In genomic region chr2:176126929-176127768, GRCh38 we compare ENCODE assay signal across 9 cellular contexts. TPM values are rescaled to one million over a fixed set of nuclear protein-coding genes. Genes with fewer than 3 reads are reported as not detected.
DNase-seq lines count a peak whose midpoint lies in the region; ATAC-seq and TF ChIP-seq lines count a peak whose summit lies in the region.
"Had no signal": no experiment of that assay in that cellular context is flagged by ENCODE, and none has a peak within 500 bp of the region (broad histone marks: within the 10 kb centered on the region; RNA-seq: fewer than 3 reads in every experiment).

No MANE protein-coding gene starts in this region.

- no peaks in the 10 kb centered on the region for H4K20me1 ChIP-seq in H9 (ENCODE audit: control insufficient read depth, insufficient read depth, insufficient read length)
- H4K20me1 ChIP-seq in PC-9 (ENCODE audit: insufficient read depth): no peaks in the 10 kb centered on the region

- TF ChIP-seq CTCF in H9 (conservative IDR thresholded peaks at IDR 0.05) (peak; percentile 92), PC-9 (conservative IDR thresholded peaks at IDR 0.05) (peak; percentile 100), fibroblast of villous mesenchyme (IDR thresholded peaks at IDR 0.05; ENCODE audit: insufficient read depth, low read depth, low read length) (peak; percentile 77), progenitor cell of endocrine pancreas (IDR thresholded peaks at IDR 0.05; ENCODE audit: unreplicated experiment) (peak; percentile 96)

- H2BK15ac ChIP-seq in H9 (ENCODE audit: low read depth, low read length): no peak overlapping the region

- no peak overlapping the region for H4K8ac ChIP-seq in H9 (replicated peaks; ENCODE audit: insufficient read length, low read depth, low read length)

- H3K9ac ChIP-seq in H9 (ENCODE audit: extremely low read depth, insufficient read length, low read length): no peak overlapping the region

- CTCF ChIA-PET in PC-9 (lab: Charles Lee): interaction anchor here (0.6 to 2.9 kb wide), 9 partner anchors 328 to 1118 kb away, joined by 3 to 15 read pairs (median 12); no protein-coding TSS in a partner anchor

- H3K27ac ChIP-seq in H9 (ENCODE audit: insufficient read length, low read depth, low read length) (no peak overlapping the region), PC-9 (no peak overlapping the region)

- no peaks in the 10 kb centered on the region for H3K23me2 ChIP-seq in H9 (ENCODE audit: insufficient read length, low read depth, low read length, poor library complexity, severe bottlenecking)

- DNase-seq in AG08395 (ENCODE audit: low spot score) (peak; percentile 56), H9 (peak; percentile 31), PC-9 (peak; percentile 43 to 67), fibroblast of villous mesenchyme (ENCODE audit: low read depth) (peak; percentile 81), progenitor cell of endocrine pancreas (ENCODE audit: low spot score, unreplicated experiment) (no peak), germinal center (ENCODE audit: low spot score) (no peak)
- peak; percentile 24 for DNase-seq in activated T-helper 1 cell treated with anti-CD3 and anti-CD28 coated beads, Interleukin-12 subunit alpha, Interleukin-12 subunit beta, Interleukin-2, Interleukin-4 antibody, amounts not matched to agents 30 ng/mL and 10 ng/mL and 1 ng/mL, durations not matched to agents 14 hours and 24 hours and 36 hours (ENCODE audit: low spot score)

- no peak overlapping the region for H2BK12ac ChIP-seq in H9 (ENCODE audit: insufficient read length, low read depth, low read length)

- H4K5ac ChIP-seq in H9 (ENCODE audit: insufficient read length, low read depth, low read length): no peak overlapping the region

- intact Hi-C loops in PC-9 (cut with micrococcal nuclease; ENCODE audit: unreplicated experiment): loop anchor here (1.0 to 5.0 kb wide), 8 partner anchors 328 to 1205 kb away; no protein-coding TSS in a partner anchor
- intact Hi-C loops in activated T-helper 1 cell treated with anti-CD3 and anti-CD28 coated beads, Interleukin-12 subunit alpha, Interleukin-12 subunit beta, Interleukin-2, Interleukin-4 antibody, amounts not matched to agents 30 ng/mL and 10 ng/mL and 1 ng/mL, durations not matched to agents 14 hours and 24 hours and 36 hours (cut with micrococcal nuclease): loop anchor here (1.0 to 5.0 kb wide), 6 partner anchors 328 to 1020 kb away; no protein-coding TSS in a partner anchor

- no CpG with 5 or more reads among the region's 13 CpGs for WGBS in H9 (ENCODE audit: extremely low coverage, insufficient read length, low lambda C conversion rate)

- no peaks in the 10 kb centered on the region; a peak in 2 of 7 replicates for H3K36me3 Mint-ChIP-seq in H9 (ENCODE audit: insufficient read depth in 1 of 3, low read depth in 3 of 3)
- no peaks in the 10 kb centered on the region for H3K36me3 Mint-ChIP-seq in activated T-helper 1 cell treated with anti-CD3 and anti-CD28 coated beads, Interleukin-12 subunit alpha, Interleukin-12 subunit beta, Interleukin-2, Interleukin-4 antibody, amounts not matched to agents 30 ng/mL and 10 ng/mL and 1 ng/mL, durations not matched to agents 14 hours and 24 hours and 36 hours (ENCODE audit: low read depth)
- no peaks in the 10 kb centered on the region for H3K36me3 Mint-ChIP-seq in progenitor cell of endocrine pancreas (ENCODE audit: insufficient read depth)

- no peaks in the 10 kb centered on the region for H3K9me2 ChIP-seq in PC-9 (ENCODE audit: insufficient read depth)

- no peak overlapping the region for H3K4ac ChIP-seq in H9 (ENCODE audit: low read depth, low read length)

- H2AFZ ChIP-seq in H9 (ENCODE audit: low read length) (no peak overlapping the region), PC-9 (no peak overlapping the region)

- H3K18ac ChIP-seq in H9 (ENCODE audit: insufficient read length, low read depth, low read length): no peak overlapping the region

- no peaks in the 10 kb centered on the region for H3K79me2 ChIP-seq in H9 (ENCODE audit: insufficient read depth, low read length)
- H3K79me2 ChIP-seq in PC-9 (ENCODE audit: low read depth): no peaks in the 10 kb centered on the region

- H3K23ac ChIP-seq in H9 (ENCODE audit: insufficient read length, low read depth, low read length): no peak overlapping the region

- POLR2A ChIA-PET in PC-9 (lab: Charles Lee; ENCODE audit: unreplicated experiment): interaction anchor here (0.7 kb wide), 1 partner anchor 1035 kb away, joined by 3 read pairs; no protein-coding TSS in a partner anchor

- H3K27ac Mint-ChIP-seq in H9: no peak overlapping the region
- H3K27ac Mint-ChIP-seq in activated T-helper 1 cell treated with anti-CD3 and anti-CD28 coated beads, Interleukin-12 subunit alpha, Interleukin-12 subunit beta, Interleukin-2, Interleukin-4 antibody, amounts not matched to agents 30 ng/mL and 10 ng/mL and 1 ng/mL, durations not matched to agents 14 hours and 24 hours and 36 hours: peak overlapping the region; percentile 23
- peak overlapping the region; percentile 24 for H3K27ac Mint-ChIP-seq in progenitor cell of endocrine pancreas

- H3K4me1 ChIP-seq in H9 (ENCODE audit: insufficient read depth, low read length) (no peaks in the 10 kb centered on the region), PC-9 (replicated peaks; ENCODE audit: insufficient read depth) (no peaks in the 10 kb centered on the region)

- H3K9me3 Mint-ChIP-seq in H9 (peaks cover 0 to 13% of the 10 kb centered on the region in 2 experiments; a peak in 4 of 5 replicates), progenitor cell of endocrine pancreas (ENCODE audit: low read depth) (no peaks in the 10 kb centered on the region)
- no peaks in the 10 kb centered on the region for H3K9me3 Mint-ChIP-seq in activated T-helper 1 cell treated with anti-CD3 and anti-CD28 coated beads, Interleukin-12 subunit alpha, Interleukin-12 subunit beta, Interleukin-2, Interleukin-4 antibody, amounts not matched to agents 30 ng/mL and 10 ng/mL and 1 ng/mL, durations not matched to agents 14 hours and 24 hours and 36 hours

- no peak overlapping the region for H2BK5ac ChIP-seq in H9 (ENCODE audit: insufficient read length, low read length)

- H3K36me3 ChIP-seq in PC-9 (ENCODE audit: low read depth): no peaks in the 10 kb centered on the region
- H3K36me3 ChIP-seq: HAP-1 had no signal

- BruUV-seq in PC-9 (replicated peaks; lab: Mats Ljungman, UMichigan): no TSS peak

- no peak overlapping the region for H2AK5ac ChIP-seq in H9 (ENCODE audit: insufficient read length, low read length)

- no peaks in the 10 kb centered on the region for H3K79me1 ChIP-seq in H9 (ENCODE audit: insufficient read depth, low read depth, low read length, poor library complexity, severe bottlenecking)

- peaks cover 12 to 22% of the 10 kb centered on the region in 2 experiments for H3K4me1 Mint-ChIP-seq in H9
- peaks cover 31% of the 10 kb centered on the region for H3K4me1 Mint-ChIP-seq in activated T-helper 1 cell treated with anti-CD3 and anti-CD28 coated beads, Interleukin-12 subunit alpha, Interleukin-12 subunit beta, Interleukin-2, Interleukin-4 antibody, amounts not matched to agents 30 ng/mL and 10 ng/mL and 1 ng/mL, durations not matched to agents 14 hours and 24 hours and 36 hours (ENCODE audit: low read depth)
- no peaks in the 10 kb centered on the region for H3K4me1 Mint-ChIP-seq in progenitor cell of endocrine pancreas (ENCODE audit: low read depth)

- H3F3A ChIP-seq in PC-9 (ENCODE audit: insufficient read depth, low read depth): no peaks in the 10 kb centered on the region

- H3K14ac ChIP-seq in H9 (ENCODE audit: insufficient read depth, low read length): no peak overlapping the region

- no peak overlapping the region for H4K91ac ChIP-seq in H9 (ENCODE audit: insufficient read length, low read depth, low read length)

- H3K27me3 Mint-ChIP-seq in H9 (ENCODE audit: low read depth): peaks cover 97% of the 10 kb centered on the region
- peaks cover 76% of the 10 kb centered on the region for H3K27me3 Mint-ChIP-seq in activated T-helper 1 cell treated with anti-CD3 and anti-CD28 coated beads, Interleukin-12 subunit alpha, Interleukin-12 subunit beta, Interleukin-2, Interleukin-4 antibody, amounts not matched to agents 30 ng/mL and 10 ng/mL and 1 ng/mL, durations not matched to agents 14 hours and 24 hours and 36 hours (ENCODE audit: insufficient read depth)
- H3K27me3 Mint-ChIP-seq in progenitor cell of endocrine pancreas: peaks cover 83% of the 10 kb centered on the region

- no peaks in the 10 kb centered on the region for H3K9me3 ChIP-seq in H9 (ENCODE audit: control insufficient read depth, low read depth, low read length)
- no peaks in the 10 kb centered on the region for H3K9me3 ChIP-seq in PC-9 (ENCODE audit: insufficient read depth, low read depth)
- H3K9me3 ChIP-seq: HAP-1 had no signal

- H3K4me2 ChIP-seq in H9 (ENCODE audit: insufficient read depth, insufficient read length, low read length) (no peak overlapping the region), PC-9 (peak overlapping the region; percentile 34)

- H3K56ac ChIP-seq in H9 (ENCODE audit: insufficient read length, low read depth, low read length): no peak overlapping the region

- no peak overlapping the region for H3K4me3 Mint-ChIP-seq in H9
- H3K4me3 Mint-ChIP-seq in activated T-helper 1 cell treated with anti-CD3 and anti-CD28 coated beads, Interleukin-12 subunit alpha, Interleukin-12 subunit beta, Interleukin-2, Interleukin-4 antibody, amounts not matched to agents 30 ng/mL and 10 ng/mL and 1 ng/mL, durations not matched to agents 14 hours and 24 hours and 36 hours: no peak overlapping the region
- no peak overlapping the region for H3K4me3 Mint-ChIP-seq in progenitor cell of endocrine pancreas (ENCODE audit: low read depth)

- no peak overlapping the region for H3T11ph ChIP-seq in H9 (ENCODE audit: low read length)

- H3K4me3 ChIP-seq in PC-9: 0 out of 2 replicates have a peak overlapping the region, but pooled peaks have one; percentile 3
- peak overlapping the region; percentile 27 for H3K4me3 ChIP-seq in fibroblast of villous mesenchyme (ENCODE audit: low read depth, low read length)
- H3K4me3 ChIP-seq: HAP-1 had no signal

- H2BK20ac ChIP-seq in H9 (ENCODE audit: low read depth, low read length, poor library complexity, severe bottlenecking): no peak overlapping the region

- H2BK120ac ChIP-seq in H9 (ENCODE audit: low read depth, low read length, poor library complexity, severe bottlenecking): no peak overlapping the region

- H3K27me3 ChIP-seq in H9 (ENCODE audit: insufficient read depth, low read length): peaks cover 89% of the 10 kb centered on the region
- H3K27me3 ChIP-seq in PC-9 (ENCODE audit: insufficient read depth, low read depth): peaks cover 52% of the 10 kb centered on the region

- no peak for ATAC-seq in HG03159 (IDR thresholded peaks at IDR 0.05; ENCODE audit: unreplicated experiment)

RNA-seq across cellular contexts. Expression of gene HOXD8, which starts 2.4 kb away (rescaled TPM):
- not detected in 2 replicates for total RNA-seq in H9 (2021)
- total RNA-seq in PC-9 (2021): 0.39 and 0.50 TPM in 2 replicates
- total RNA-seq in activated T-helper 1 cell treated with anti-CD3 and anti-CD28 coated beads, Interleukin-12 subunit alpha, Interleukin-12 subunit beta, Interleukin-2, Interleukin-4 antibody, amounts not matched to agents 30 ng/mL and 10 ng/mL and 1 ng/mL, durations not matched to agents 14 hours and 24 hours and 36 hours: not detected in 2 replicates
- 11.9 and 15.5 TPM in 2 replicates for total RNA-seq in fibroblast of villous mesenchyme
- total RNA-seq in progenitor cell of endocrine pancreas: not detected in 2 replicates

RNA-seq across cellular contexts. Expression of gene HOXD9, which starts 4.6 kb away (rescaled TPM):
- total RNA-seq in H9 (2021) (not detected in 2 replicates), PC-9 (2021) (not detected in 2 replicates), fibroblast of villous mesenchyme (10.6 and 11.2 TPM in 2 replicates), progenitor cell of endocrine pancreas (not detected in 2 replicates)
- not detected in 2 replicates for total RNA-seq in activated T-helper 1 cell treated with anti-CD3 and anti-CD28 coated beads, Interleukin-12 subunit alpha, Interleukin-12 subunit beta, Interleukin-2, Interleukin-4 antibody, amounts not matched to agents 30 ng/mL and 10 ng/mL and 1 ng/mL, durations not matched to agents 14 hours and 24 hours and 36 hours

RNA-seq across cellular contexts. Expression of gene HOXD10, which starts 10.6 kb away (rescaled TPM):
- total RNA-seq in H9 (2021): not detected in 2 replicates
- not detected in 2 replicates for total RNA-seq in PC-9 (2021)
- total RNA-seq in activated T-helper 1 cell treated with anti-CD3 and anti-CD28 coated beads, Interleukin-12 subunit alpha, Interleukin-12 subunit beta, Interleukin-2, Interleukin-4 antibody, amounts not matched to agents 30 ng/mL and 10 ng/mL and 1 ng/mL, durations not matched to agents 14 hours and 24 hours and 36 hours: not detected in 2 replicates
- 39.9 and 58.7 TPM in 2 replicates for total RNA-seq in fibroblast of villous mesenchyme
- total RNA-seq in progenitor cell of endocrine pancreas: not detected in 2 replicates

RNA-seq across cellular contexts. Expression of gene HOXD11, which starts 20.1 kb away (rescaled TPM):
- total RNA-seq in H9 (2021) (not detected in 2 replicates), PC-9 (2021) (not detected in 2 replicates), fibroblast of villous mesenchyme (26.4 and 42.3 TPM in 2 replicates), progenitor cell of endocrine pancreas (not detected in 2 replicates)
- total RNA-seq in activated T-helper 1 cell treated with anti-CD3 and anti-CD28 coated beads, Interleukin-12 subunit alpha, Interleukin-12 subunit beta, Interleukin-2, Interleukin-4 antibody, amounts not matched to agents 30 ng/mL and 10 ng/mL and 1 ng/mL, durations not matched to agents 14 hours and 24 hours and 36 hours: not detected in 2 replicates

RNA-seq across cellular contexts. Expression of gene HOXD4, which starts 24.2 kb away (rescaled TPM):
- total RNA-seq in H9 (2021): not detected in 2 replicates
- not detected in 2 replicates for total RNA-seq in PC-9 (2021)
- not detected in 2 replicates for total RNA-seq in activated T-helper 1 cell treated with anti-CD3 and anti-CD28 coated beads, Interleukin-12 subunit alpha, Interleukin-12 subunit beta, Interleukin-2, Interleukin-4 antibody, amounts not matched to agents 30 ng/mL and 10 ng/mL and 1 ng/mL, durations not matched to agents 14 hours and 24 hours and 36 hours
- total RNA-seq in fibroblast of villous mesenchyme: 5.5 and 7.8 TPM in 2 replicates
- total RNA-seq in progenitor cell of endocrine pancreas: not detected in 2 replicates

Comparison
In these comparisons a context has a peak if more than half of its experiments do, and no peak if none do; other contexts are left out.
1. DNase-seq: peak in AG08395 (single experiment), H9 (single experiment), PC-9 (2 of 2), activated T-helper 1 cell treated with anti-CD3 and anti-CD28 coated beads, Interleukin-12 subunit alpha, Interleukin-12 subunit beta, Interleukin-2, Interleukin-4 antibody, amounts not matched to agents 30 ng/mL and 10 ng/mL and 1 ng/mL, durations not matched to agents 14 hours and 24 hours and 36 hours (single experiment) and fibroblast of villous mesenchyme (single experiment); none in progenitor cell of endocrine pancreas (single experiment) and germinal center (single experiment).
2. H3K27ac Mint-ChIP-seq: peak in activated T-helper 1 cell treated with anti-CD3 and anti-CD28 coated beads, Interleukin-12 subunit alpha, Interleukin-12 subunit beta, Interleukin-2, Interleukin-4 antibody, amounts not matched to agents 30 ng/mL and 10 ng/mL and 1 ng/mL, durations not matched to agents 14 hours and 24 hours and 36 hours (single experiment) and progenitor cell of endocrine pancreas (single experiment); none in H9 (0 of 3).
3. RNA of gene HOXD9, which starts 4.6 kb away (total RNA-seq): 10.6 to 11.2 TPM in fibroblast of villous mesenchyme; not detected in PC-9, not detected in H9, not detected in activated T-helper 1 cell treated with anti-CD3 and anti-CD28 coated beads, Interleukin-12 subunit alpha, Interleukin-12 subunit beta, Interleukin-2, Interleukin-4 antibody, amounts not matched to agents 30 ng/mL and 10 ng/mL and 1 ng/mL, durations not matched to agents 14 hours and 24 hours and 36 hours and not detected in progenitor cell of endocrine pancreas; every median in the first group is over 10 times any median in the second.
4. RNA of gene HOXD10, which starts 10.6 kb away (total RNA-seq): 39.9 to 58.7 TPM in fibroblast of villous mesenchyme; not detected in H9, not detected in PC-9, not detected in activated T-helper 1 cell treated with anti-CD3 and anti-CD28 coated beads, Interleukin-12 subunit alpha, Interleukin-12 subunit beta, Interleukin-2, Interleukin-4 antibody, amounts not matched to agents 30 ng/mL and 10 ng/mL and 1 ng/mL, durations not matched to agents 14 hours and 24 hours and 36 hours and not detected in progenitor cell of endocrine pancreas; every median in the first group is over 10 times any median in the second.
5. Peak in every context shown above with its lines, with median percentiles within 50 percentile points of each other: CTCF ChIP-seq.